Comparison of ENCODE assay signal across 8 cellular contexts in the genomic region with DNA sequence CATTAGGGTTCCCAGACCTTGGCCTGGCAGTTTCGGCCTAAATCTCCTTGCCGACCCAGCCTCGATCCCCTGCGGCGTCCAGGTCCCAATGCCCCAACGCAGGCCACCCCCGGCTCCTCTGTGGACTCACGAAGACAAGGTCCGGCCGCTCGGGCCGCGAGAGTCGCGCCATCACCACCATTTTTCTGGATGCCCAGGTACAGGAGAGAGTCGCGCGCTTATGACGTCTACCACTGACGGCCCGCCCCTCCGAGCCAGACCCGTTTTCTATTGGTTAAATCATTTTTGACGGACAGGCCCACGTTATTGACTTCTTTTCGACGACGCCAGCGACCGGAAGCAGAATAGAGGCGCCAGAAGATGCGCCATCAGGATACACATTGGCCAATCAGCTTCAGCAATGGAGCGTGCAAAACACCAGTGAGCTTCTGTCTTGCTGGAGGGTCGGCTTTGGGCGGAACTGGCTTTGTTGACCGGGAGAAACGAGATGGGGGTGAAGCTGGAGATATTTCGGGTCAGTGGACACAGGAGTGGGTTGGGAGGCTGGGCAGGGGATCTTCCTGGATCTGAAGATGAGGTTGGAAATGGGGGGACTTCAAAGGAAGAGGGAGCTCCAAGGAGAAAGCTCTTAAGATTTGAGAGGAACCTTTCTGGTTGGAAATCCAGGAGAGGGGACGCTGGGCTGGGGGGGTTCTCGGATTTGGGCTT. TPM values are rescaled to one million over a fixed set of nuclear protein-coding genes. Genes with fewer than 3 reads are reported as not detected.
DNase-seq lines count a peak whose midpoint lies in the region; ATAC-seq and TF ChIP-seq lines count a peak whose summit lies in the region.

A gene with protein sequence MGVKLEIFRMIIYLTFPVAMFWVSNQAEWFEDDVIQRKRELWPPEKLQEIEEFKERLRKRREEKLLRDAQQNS (plus strand): TSS at position 447 of the 708 bp plus-strand sequence. CDS start 41 bp downstream, at position 488.
Gene XAB2, minus strand, starts transcription at position 199 of the 708 bp plus-strand sequence. Its CDS starts 18 bp downstream, at position 181.

- H3K36me3 Mint-ChIP-seq in central memory CD8-positive, alpha-beta T cell (ENCODE audit: insufficient read depth): peaks cover 46% of the 10 kb centered on the region

- DNase-seq in AG08395 (ENCODE audit: low spot score): peak; percentile 100
- DNase-seq in NCI-H446 (lab: John Stamatoyannopoulos, UW): peak; percentile 98 to 99
- peak; percentile 93 for DNase-seq in activated CD4-positive, CD25-positive, alpha-beta regulatory T cell treated with anti-CD3 and anti-CD28 coated beads, Interleukin-2, amount 50 U/mL, for 16 hours (ENCODE audit: low read depth, low spot score)
- DNase-seq in central memory CD8-positive, alpha-beta T cell (ENCODE audit: low spot score in 2 of 2): peak; percentile 92 to 96
- peak; percentile 99 for DNase-seq in inferior parietal cortex (ENCODE audit: extremely low spot score)
- DNase-seq in spleen: peak; percentile 95

- intact Hi-C loops in spleen (cut with DNase I; ENCODE audit: low total_unique reads): no loop called here

- peak within 1 kb of the TSS; percentile 96 for H3K4me3 Mint-ChIP-seq in central memory CD8-positive, alpha-beta T cell

- 0 to 1% (median 0%) methylated on average over 24 to 40 of the region's 40 CpGs for WGBS in spleen, 5 donors

- peaks cover 41% of the 10 kb centered on the region for H3K4me1 Mint-ChIP-seq in central memory CD8-positive, alpha-beta T cell

- peaks cover 23 to 57% (median 40%) of the 10 kb centered on the region in 6 donors for H3K4me1 ChIP-seq in spleen

- no peaks in the 10 kb centered on the region for H3K9me3 ChIP-seq in spleen

- peak within 1 kb of the TSS; percentile 85 to 100 (median 94) for H3K4me3 ChIP-seq in spleen

- no peaks in the 10 kb centered on the region for H3K27me3 ChIP-seq in spleen (replicated peaks in 1 of 7)

- in situ Hi-C loops in GM18951 (cut with MboI; ENCODE audit: low sequenced_read_pairs, unreplicated experiment): no loop called here

- TF ChIP-seq POLR2A in GM18951 (IDR thresholded peaks at IDR 0.05; ENCODE audit: extremely low read depth, insufficient read depth, insufficient read length) (peak; percentile 68), spleen (IDR thresholded peaks at IDR 0.05) (no peak)

- no peaks in the 10 kb centered on the region for H3K9me3 Mint-ChIP-seq in central memory CD8-positive, alpha-beta T cell

- H3K36me3 ChIP-seq in spleen: peaks cover 0 to 56% (median 36%) of the 10 kb centered on the region in 6 donors

- peak in 1 of 11 experiments; percentile 14 for TF ChIP-seq CTCF in spleen (IDR thresholded peaks at IDR 0.05 in 8 of 11, conservative IDR thresholded peaks at IDR 0.05 in 3 of 11)

- ATAC-seq in HG03280 (IDR thresholded peaks at IDR 0.05; ENCODE audit: unreplicated experiment): peak; percentile 93
- ATAC-seq in central memory CD8-positive, alpha-beta T cell (replicated peaks; ENCODE audit: extremely low read depth, poor library complexity, severe bottlenecking): peak; percentile 100

- no peaks in the 10 kb centered on the region for H3K27me3 Mint-ChIP-seq in central memory CD8-positive, alpha-beta T cell

- H3K27ac Mint-ChIP-seq in central memory CD8-positive, alpha-beta T cell (ENCODE audit: low read depth): peak within 1 kb of the TSS; percentile 100

- peak within 1 kb of the TSS; percentile 78 to 94 (median 90) for H3K27ac ChIP-seq in spleen

RNA-seq across cellular contexts. Expression of the first gene that starts in this region (rescaled TPM):
- total RNA-seq in spleen: 10 to 100 TPM in 6 of 7 donors, 1 to 10 TPM in 1; 8.7 to 94.5 (median 77.3) TPM
- 100 to 1,000 TPM; 111 to 130 (median 125) TPM for polyA plus RNA-seq in spleen

RNA-seq across cellular contexts. Expression of gene XAB2, which starts in this region (rescaled TPM):
- total RNA-seq in spleen: 10 to 100 TPM; 37.2 to 52.2 (median 41.4) TPM
- polyA plus RNA-seq in spleen: 10 to 100 TPM; 31.8 to 49.0 (median 48.3) TPM

Comparison
In these comparisons a context has a peak if more than half of its experiments do, and no peak if none do; other contexts are left out.
1. Peak in every context shown above with its lines: DNase-seq, ATAC-seq, H3K4me3 ChIP-seq and H3K27ac ChIP-seq.